Comparison of ENCODE assay signal across 8 cellular contexts in the genomic region with DNA sequence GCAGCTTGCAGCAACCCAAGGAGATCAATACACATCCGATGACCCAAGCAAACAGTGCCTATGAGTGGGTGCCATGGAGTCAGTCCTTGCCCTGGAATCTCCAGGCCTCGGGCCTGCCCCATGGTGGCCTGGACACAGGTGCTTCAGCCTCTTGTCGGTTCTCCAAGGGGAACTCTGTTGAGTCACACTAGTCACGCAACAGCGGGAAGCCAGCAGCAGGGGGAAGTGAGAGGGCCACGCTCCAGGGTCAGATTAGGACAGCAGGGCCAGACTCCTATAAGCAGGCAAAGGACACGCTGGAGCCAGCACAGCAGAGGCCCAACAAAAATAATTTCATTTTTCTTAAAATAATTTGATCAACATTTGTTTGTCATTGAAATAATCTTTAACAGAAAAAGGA. TPM values are rescaled to one million over a fixed set of nuclear protein-coding genes. Genes with fewer than 3 reads are reported as not detected.
A peak's percentile ranks its signal among the peaks of the same experiment; 100 is the strongest.
DNase-seq lines count a peak whose midpoint lies in the region; ATAC-seq and TF ChIP-seq lines count a peak whose summit lies in the region.

No MANE protein-coding gene starts in this region.

- no peak overlapping the region for H3K27ac Mint-ChIP-seq in activated CD4-positive, alpha-beta memory T cell treated with anti-CD3 and anti-CD28 coated beads, Interleukin-2, amount 10 ng/mL, durations not matched to agents 7 days and 5 days
- no peak overlapping the region for H3K27ac Mint-ChIP-seq in progenitor cell of endocrine pancreas

- H3K9me3 Mint-ChIP-seq in activated CD4-positive, alpha-beta memory T cell treated with anti-CD3 and anti-CD28 coated beads, Interleukin-2, amount 10 ng/mL, durations not matched to agents 7 days and 5 days: no peaks in the 10 kb centered on the region
- H3K9me3 Mint-ChIP-seq in progenitor cell of endocrine pancreas (ENCODE audit: low read depth): peaks cover 3% of the 10 kb centered on the region

- no peak overlapping the region for H3K4me3 Mint-ChIP-seq in activated CD4-positive, alpha-beta memory T cell treated with anti-CD3 and anti-CD28 coated beads, Interleukin-2, amount 10 ng/mL, durations not matched to agents 7 days and 5 days
- H3K4me3 Mint-ChIP-seq in progenitor cell of endocrine pancreas (ENCODE audit: low read depth): no peak overlapping the region

- DNase-seq in GM13977 (ENCODE audit: low spot score): peak; percentile 53
- peak; percentile 51 to 69 for DNase-seq in SJSA1 (ENCODE audit: low read depth in 1 of 2, low spot score in 2 of 2)
- peak; percentile 89 for DNase-seq in right atrium auricular region (ENCODE audit: low spot score)
- peak; percentile 82 for DNase-seq in upper lobe of right lung
- DNase-seq in activated CD4-positive, alpha-beta memory T cell treated with anti-CD3 and anti-CD28 coated beads, Interleukin-2, amount 10 ng/mL, durations not matched to agents 7 days and 5 days: no peak
- no peak for DNase-seq in progenitor cell of endocrine pancreas (ENCODE audit: low spot score, unreplicated experiment)
- DNase-seq in NCI-H774 (lab: John Stamatoyannopoulos, UW): no peak

- H3K36me3 Mint-ChIP-seq in activated CD4-positive, alpha-beta memory T cell treated with anti-CD3 and anti-CD28 coated beads, Interleukin-2, amount 10 ng/mL, durations not matched to agents 7 days and 5 days (ENCODE audit: low read depth): peaks cover 8% of the 10 kb centered on the region
- peaks cover 2% of the 10 kb centered on the region for H3K36me3 Mint-ChIP-seq in progenitor cell of endocrine pancreas (ENCODE audit: insufficient read depth)

- TF ChIP-seq CTCF in GM13977 (IDR thresholded peaks at IDR 0.05; ENCODE audit: extremely low read depth, insufficient read depth, missing control alignments) (no peak), right atrium auricular region (IDR thresholded peaks at IDR 0.05) (no peak), upper lobe of right lung (IDR thresholded peaks at IDR 0.05) (no peak), progenitor cell of endocrine pancreas (IDR thresholded peaks at IDR 0.05; ENCODE audit: unreplicated experiment) (no peak)

- H3K4me1 ChIP-seq in SJSA1 (replicated peaks) (peaks cover 30% of the 10 kb centered on the region), right atrium auricular region (peaks cover 0 to 35% of the 10 kb centered on the region in 2 donors), upper lobe of right lung (peaks cover 24% of the 10 kb centered on the region)

- no peak overlapping the region for H3K27ac ChIP-seq in SJSA1
- H3K27ac ChIP-seq in right atrium auricular region: peak overlapping the region; percentile 49 to 60
- peak overlapping the region; percentile 14 for H3K27ac ChIP-seq in upper lobe of right lung

- POLR2A ChIA-PET in activated CD4-positive, alpha-beta memory T cell treated with anti-CD3 and anti-CD28 coated beads, Interleukin-2, amount 10 ng/mL, durations not matched to agents 7 days and 5 days (lab: Charles Lee): no interaction called here

- H3K36me3 ChIP-seq in SJSA1 (no peaks in the 10 kb centered on the region; the same call in 1 of the 2 replicates), right atrium auricular region (no peaks in the 10 kb centered on the region), upper lobe of right lung (no peaks in the 10 kb centered on the region)

- H3K4me3 ChIP-seq in SJSA1: no peak overlapping the region
- no peak overlapping the region for H3K4me3 ChIP-seq in right atrium auricular region
- H3K4me3 ChIP-seq in upper lobe of right lung: no peak overlapping the region

- intact Hi-C loops in upper lobe of right lung (cut with DNase I): no loop called here

- no peaks in the 10 kb centered on the region for H3K9me3 ChIP-seq in SJSA1 (replicated peaks)
- H3K9me3 ChIP-seq in right atrium auricular region: no peaks in the 10 kb centered on the region
- H3K9me3 ChIP-seq in upper lobe of right lung: no peaks in the 10 kb centered on the region

- in situ Hi-C loops in GM13977 (cut with MboI; ENCODE audit: low pct_unique_long_range_greater_than_20kb, low sequenced_read_pairs, unreplicated experiment): no loop called here

- H3K27me3 ChIP-seq in SJSA1 (replicated peaks) (no peaks in the 10 kb centered on the region), right atrium auricular region (no peaks in the 10 kb centered on the region), upper lobe of right lung (no peaks in the 10 kb centered on the region)

- peaks cover 15% of the 10 kb centered on the region for H3K4me1 Mint-ChIP-seq in activated CD4-positive, alpha-beta memory T cell treated with anti-CD3 and anti-CD28 coated beads, Interleukin-2, amount 10 ng/mL, durations not matched to agents 7 days and 5 days
- no peaks in the 10 kb centered on the region for H3K4me1 Mint-ChIP-seq in progenitor cell of endocrine pancreas (ENCODE audit: low read depth)

- ATAC-seq in HG02981 (IDR thresholded peaks at IDR 0.05; ENCODE audit: unreplicated experiment) (peak; percentile 60), upper lobe of right lung (peak; percentile 92)

- CTCF ChIA-PET in activated CD4-positive, alpha-beta memory T cell treated with anti-CD3 and anti-CD28 coated beads, Interleukin-2, amount 10 ng/mL, durations not matched to agents 7 days and 5 days (lab: Charles Lee): no interaction called here

- no peaks in the 10 kb centered on the region for H3K27me3 Mint-ChIP-seq in activated CD4-positive, alpha-beta memory T cell treated with anti-CD3 and anti-CD28 coated beads, Interleukin-2, amount 10 ng/mL, durations not matched to agents 7 days and 5 days
- H3K27me3 Mint-ChIP-seq in progenitor cell of endocrine pancreas: no peaks in the 10 kb centered on the region

RNA-seq across cellular contexts. Expression of a gene that starts 16.6 kb away (rescaled TPM):
- 15.2 and 19.1 TPM in 2 replicates for total RNA-seq in SJSA1 (2014; rRNA removed; shearing (Covaris generic))
- total RNA-seq in right atrium auricular region: 1 to 10 TPM; 2.0 to 2.9 TPM
- 37.1 TPM for total RNA-seq in upper lobe of right lung
- total RNA-seq in activated CD4-positive, alpha-beta memory T cell treated with anti-CD3 and anti-CD28 coated beads, Interleukin-2, amount 10 ng/mL, durations not matched to agents 7 days and 5 days: under 1 TPM; 0.50 to 0.55 TPM
- 40.8 and 41.3 TPM in 2 replicates for total RNA-seq in progenitor cell of endocrine pancreas

RNA-seq across cellular contexts. Expression of a gene that starts 57.0 kb away (rescaled TPM):
- total RNA-seq in SJSA1 (2014; rRNA removed; shearing (Covaris generic)): 0.21 TPM in 1 of 2 replicates, not detected in the other
- 1 to 10 TPM; 2.8 to 7.3 TPM for total RNA-seq in right atrium auricular region
- total RNA-seq in upper lobe of right lung: 2.6 TPM
- total RNA-seq in activated CD4-positive, alpha-beta memory T cell treated with anti-CD3 and anti-CD28 coated beads, Interleukin-2, amount 10 ng/mL, durations not matched to agents 7 days and 5 days: under 1 TPM; 0.10 to 0.13 TPM
- not detected in 2 replicates for total RNA-seq in progenitor cell of endocrine pancreas

Comparison
In these comparisons a context has a peak if more than half of its experiments do, and no peak if none do; other contexts are left out.
1. DNase-seq: peak in GM13977 (single experiment), SJSA1 (2 of 2), right atrium auricular region (single experiment) and upper lobe of right lung (single experiment); none in activated CD4-positive, alpha-beta memory T cell treated with anti-CD3 and anti-CD28 coated beads, Interleukin-2, amount 10 ng/mL, durations not matched to agents 7 days and 5 days (single experiment), progenitor cell of endocrine pancreas (single experiment) and NCI-H774 (single experiment).